ENCODE assay signal across 38 cellular contexts in the genomic region with DNA sequence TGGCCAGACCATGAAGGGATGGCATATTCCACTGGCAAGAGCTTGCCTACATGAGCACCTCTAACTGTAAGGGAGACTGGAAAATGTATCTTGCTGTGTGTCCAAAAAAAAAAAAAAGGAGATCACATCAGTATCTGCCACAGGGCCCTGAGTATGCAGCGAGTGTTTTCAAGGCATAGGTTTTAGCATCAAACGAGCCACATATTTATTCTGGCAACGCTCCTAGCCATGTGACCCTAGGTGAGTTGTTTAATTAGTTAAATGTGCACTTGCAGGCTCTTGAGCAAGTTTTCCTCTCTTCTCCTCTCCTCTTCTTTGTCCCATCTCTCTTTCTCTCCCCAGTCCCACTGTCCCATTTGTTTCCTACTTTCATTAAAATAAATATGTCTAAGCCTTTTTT.
"Had no signal": no experiment of that assay in that cellular context is flagged by ENCODE, and none has a peak within 500 bp of the region (broad histone marks: within the 10 kb centered on the region; RNA-seq: fewer than 3 reads in every experiment).

No MANE protein-coding gene starts in this region.

- H3K27ac Mint-ChIP-seq: activated B cell treated with CpG ODN at 0.5 μM for 24 hours; activated CD4-positive, alpha-beta memory T cell treated with anti-CD3 and anti-CD28 coated beads for 36 hours; activated naive CD4-positive, alpha-beta T cell treated with anti-CD3 and anti-CD28 coated beads for 36 hours; activated naive CD4-positive, alpha-beta T cell treated with anti-CD3 and anti-CD28 coated beads, Interleukin-2, amount 50 U/mL, for 72 hours; activated T-helper 1 cell treated with anti-CD3 and anti-CD28 coated beads, Interleukin-12 subunit alpha, Interleukin-12 subunit beta, Interleukin-2, Interleukin-4 antibody, amounts not matched to agents 30 ng/mL and 10 ng/mL and 1 ng/mL, durations not matched to agents 14 hours and 24 hours and 36 hours had no signal

- FAIRE-seq: astrocyte, RCC 7860 had no signal

- DNase-seq: activated B cell treated with CpG ODN at 0.5 μM for 24 hours; activated CD4-positive, alpha-beta memory T cell treated with anti-CD3 and anti-CD28 coated beads for 36 hours; activated CD4-positive, alpha-beta T cell treated with anti-CD3 and anti-CD28 coated beads for 4 hours; activated CD4-positive, alpha-beta T cell treated with anti-CD3 and anti-CD28 coated beads, Interleukin-2, amount 50 U/mL, for 1 hour; activated CD4-positive, CD25-positive, alpha-beta regulatory T cell treated with anti-CD3 and anti-CD28 coated beads, Interleukin-2, amount 50 U/mL, for 72 hours; activated CD8-positive, alpha-beta memory T cell treated with anti-CD3 and anti-CD28 coated beads, Interleukin-2, amount 50 U/mL, for 4 hours; activated gamma-delta T cell treated with Interleukin-2 at 50 U/mL for 16 hours; activated naive CD4-positive, alpha-beta T cell treated with anti-CD3 and anti-CD28 coated beads for 36 hours; activated T-cell treated with anti-CD3 and anti-CD28 coated beads for 4 hours; activated T-cell treated with anti-CD3 and anti-CD28 coated beads, Interleukin-2, amount 50 U/mL, for 4 hours; adrenal gland; central memory CD4-positive, alpha-beta T cell; colonic mucosa; Kasumi-1; KG1; NCI-H1092 treated with DMSO at 0.1 percent for 48 hours; NCI-H146; NCI-H187; NCI-H2081 treated with DMSO at 0.1 percent for 48 hours; NCI-H226; NCI-H446 treated with DMSO at 0.1 percent for 48 hours; NCI-H526; NCI-H82; NK-92 treated with Interleukin-12 subunit alpha and Interleukin-12 subunit beta, amount 100 ng/mL, for 24 hours; PC-3; SIG-M5; SW 1271; T-helper 1 cell; T-helper 2 cell; T-helper 9 cell had no signal

- H3K27me3 Mint-ChIP-seq: activated B cell treated with CpG ODN at 0.5 μM for 24 hours; activated CD4-positive, alpha-beta memory T cell treated with anti-CD3 and anti-CD28 coated beads for 36 hours had no signal

- H3K4me3 Mint-ChIP-seq: activated B cell treated with CpG ODN at 0.5 μM for 24 hours; activated CD4-positive, alpha-beta memory T cell treated with anti-CD3 and anti-CD28 coated beads for 36 hours; activated naive CD4-positive, alpha-beta T cell treated with anti-CD3 and anti-CD28 coated beads for 36 hours; activated T-cell treated with anti-CD3 and anti-CD28 coated beads, Interleukin-2, amount 50 U/mL, for 4 hours; activated T-helper 1 cell treated with anti-CD3 and anti-CD28 coated beads, Interleukin-12 subunit alpha, Interleukin-12 subunit beta, Interleukin-2, Interleukin-4 antibody, amounts not matched to agents 30 ng/mL and 10 ng/mL and 1 ng/mL, durations not matched to agents 14 hours and 24 hours and 36 hours had no signal

- H3K4me1 Mint-ChIP-seq: activated B cell treated with CpG ODN at 0.5 μM for 24 hours had no signal

- H3K36me3 ChIP-seq: adrenal gland, colonic mucosa had no signal

- H3K4me3 ChIP-seq: adrenal gland, body of pancreas, colonic mucosa had no signal

- H3K9me3 Mint-ChIP-seq: activated B cell treated with CpG ODN at 0.5 μM for 24 hours; activated CD4-positive, alpha-beta memory T cell treated with anti-CD3 and anti-CD28 coated beads for 36 hours; activated naive CD4-positive, alpha-beta T cell treated with anti-CD3 and anti-CD28 coated beads for 36 hours; activated naive CD4-positive, alpha-beta T cell treated with anti-CD3 and anti-CD28 coated beads, Interleukin-2, amount 50 U/mL, for 72 hours; activated T-cell treated with anti-CD3 and anti-CD28 coated beads, Interleukin-2, amount 50 U/mL, for 4 hours; activated T-helper 1 cell treated with anti-CD3 and anti-CD28 coated beads, Interleukin-12 subunit alpha, Interleukin-12 subunit beta, Interleukin-2, Interleukin-4 antibody, amounts not matched to agents 30 ng/mL and 10 ng/mL and 1 ng/mL, durations not matched to agents 14 hours and 24 hours and 36 hours had no signal

- H3K27ac ChIP-seq: adrenal gland, body of pancreas, colonic mucosa, RWPE1, VCaP had no signal

- H3K9me3 ChIP-seq: adrenal gland, body of pancreas, colonic mucosa had no signal

- H3K36me3 Mint-ChIP-seq: activated CD4-positive, alpha-beta memory T cell treated with anti-CD3 and anti-CD28 coated beads for 36 hours; activated naive CD4-positive, alpha-beta T cell treated with anti-CD3 and anti-CD28 coated beads, Interleukin-2, amount 50 U/mL, for 72 hours had no signal

- H3K27me3 ChIP-seq: adrenal gland, body of pancreas, colonic mucosa had no signal

- ATAC-seq: activated naive CD4-positive, alpha-beta T cell treated with anti-CD3 and anti-CD28 coated beads, Interleukin-2, amount 50 U/mL, for 72 hours; activated T-cell treated with anti-CD3 and anti-CD28 coated beads, Interleukin-2, amount 50 U/mL, for 4 hours; PC-3; Right ventricle myocardium inferior had no signal

- H3K4me1 ChIP-seq: adrenal gland, body of pancreas, colonic mucosa had no signal
